14 cellular contexts compared by ENCODE assay signal in the genomic region with DNA sequence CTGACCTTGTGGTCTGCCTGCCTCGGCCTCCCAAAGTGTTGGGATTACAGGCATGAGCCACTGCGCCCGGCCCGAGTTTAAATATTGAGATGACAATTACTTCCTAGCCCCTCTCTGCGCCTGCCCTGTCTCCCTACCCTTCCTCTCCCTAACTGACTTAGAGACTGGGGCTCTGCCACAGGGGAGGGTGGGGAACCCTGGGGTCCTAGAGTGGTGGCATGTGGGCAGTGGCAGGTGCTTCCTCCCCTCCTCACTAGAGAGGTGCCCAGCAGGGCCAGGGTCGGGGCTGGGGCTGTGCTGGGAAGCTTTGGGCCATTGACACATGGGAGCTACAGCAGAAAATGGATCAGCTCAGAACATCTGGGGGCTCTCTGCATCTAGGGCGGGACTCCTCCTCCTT. TPM values are rescaled to one million over a fixed set of nuclear protein-coding genes. Genes with fewer than 3 reads are reported as not detected.
DNase-seq lines count a peak whose midpoint lies in the region; ATAC-seq and TF ChIP-seq lines count a peak whose summit lies in the region.
"Had no signal": no experiment of that assay in that cellular context is flagged by ENCODE, and none has a peak within 500 bp of the region (broad histone marks: within the 10 kb centered on the region; RNA-seq: fewer than 3 reads in every experiment).

No MANE protein-coding gene starts in this region.

- intact Hi-C loops in colonic mucosa (cut with DNase I), result loop anchor here (5.0 kb wide), 1 partner anchor 65 kb away; a partner anchor contains a TSS

- H3K4me3 Mint-ChIP-seq in stimulated activated memory B cell treated with anti-CD40 and anti-IgM and Interleukin-4, amounts not matched to agents 10 μg/mL and 1 μg/mL and 100 μg/mL, for 72 hours, result no peak overlapping the region
- H3K4me3 Mint-ChIP-seq: CD4-positive, CD25-positive, alpha-beta regulatory T cell; CD8-positive, alpha-beta memory T cell had no signal

- H3K9me3 ChIP-seq in colonic mucosa, result no peaks in the 10 kb centered on the region
- H3K9me3 ChIP-seq in mucosa of rectum (ENCODE audit: control insufficient read depth in 2 of 2, low read length in 2 of 2), result no peaks in the 10 kb centered on the region
- H3K9me3 ChIP-seq in BE2C, result no peaks in the 10 kb centered on the region

- H3K4me1 ChIP-seq in colonic mucosa (no peaks in the 10 kb centered on the region), mucosa of rectum (ENCODE audit: control insufficient read depth in 2 of 2, insufficient read depth in 2 of 2, low read length in 2 of 2) (peaks cover 3 to 14% of the 10 kb centered on the region in 2 donors), BE2C (no peaks in the 10 kb centered on the region)

- H3K36me3 Mint-ChIP-seq in stimulated activated memory B cell treated with anti-CD40 and anti-IgM and Interleukin-4, amounts not matched to agents 10 μg/mL and 1 μg/mL and 100 μg/mL, for 72 hours, result no peaks in the 10 kb centered on the region
- H3K36me3 Mint-ChIP-seq: CD8-positive, alpha-beta memory T cell had no signal

- H3K9ac ChIP-seq in colonic mucosa (ENCODE audit: low read depth in 2 of 2, low read length in 2 of 2), result peak overlapping the region in 1 of 2 donors; percentile 1
- peak overlapping the region in 1 of 2 donors; percentile 51 for H3K9ac ChIP-seq in mucosa of rectum (ENCODE audit: low read depth in 1 of 2, low read length in 2 of 2)

- peaks cover 46% of the 10 kb centered on the region for H3K27me3 Mint-ChIP-seq in stimulated activated memory B cell treated with anti-CD40 and anti-IgM and Interleukin-4, amounts not matched to agents 10 μg/mL and 1 μg/mL and 100 μg/mL, for 72 hours

- no peaks in the 10 kb centered on the region for H3K9me3 Mint-ChIP-seq in stimulated activated memory B cell treated with anti-CD40 and anti-IgM and Interleukin-4, amounts not matched to agents 10 μg/mL and 1 μg/mL and 100 μg/mL, for 72 hours
- H3K9me3 Mint-ChIP-seq: CD8-positive, alpha-beta memory T cell had no signal

- H3K27me3 ChIP-seq in colonic mucosa (no peaks in the 10 kb centered on the region), mucosa of rectum (ENCODE audit: control insufficient read depth in 2 of 2, insufficient read depth in 2 of 2, low read length in 2 of 2) (no peaks in the 10 kb centered on the region), BE2C (peaks cover 4% of the 10 kb centered on the region)

- no peak for TF ChIP-seq CTCF in colonic mucosa (IDR thresholded peaks at IDR 0.05)
- TF ChIP-seq CTCF in BE2C (IDR thresholded peaks at IDR 0.05; ENCODE audit: low read depth, low read length), result no peak

- in situ Hi-C loops in ACHN (cut with HindIII; ENCODE audit: low pct_ligation_motif_present, low pct_unique_long_range_greater_than_20kb, low sequenced_read_pairs), result no loop called here

- H3K4me3 ChIP-seq in colonic mucosa (no peak overlapping the region), mucosa of rectum (ENCODE audit: low read length in 2 of 2) (no peak overlapping the region), BE2C (ENCODE audit: low read depth, low read length) (no peak overlapping the region)

- H3K27ac ChIP-seq in colonic mucosa, result peak overlapping the region; percentile 70
- H3K27ac ChIP-seq in mucosa of rectum (ENCODE audit: low read depth in 2 of 2, low read length in 2 of 2), result peak overlapping the region; percentile 74 to 80

- DNase-seq in D341Med (ENCODE audit: low spot score), result peak; percentile 10
- no peak for DNase-seq in colonic mucosa
- DNase-seq in kidney tubule cell (ENCODE audit: low spot score), result no peak
- DNase-seq in ACHN, result no peak
- DNase-seq in BE2C, result no peak
- DNase-seq: C1 segment of cervical spinal cord; CD4-positive, CD25-positive, alpha-beta regulatory T cell; CD8-positive, alpha-beta memory T cell; COR-L47; GOT3; H7 had no signal

- H3K36me3 ChIP-seq in colonic mucosa (no peaks in the 10 kb centered on the region), mucosa of rectum (ENCODE audit: control insufficient read depth in 2 of 2, insufficient read depth in 2 of 2, low read length in 2 of 2) (no peaks in the 10 kb centered on the region), BE2C (no peaks in the 10 kb centered on the region)

- H3K27ac Mint-ChIP-seq in stimulated activated memory B cell treated with anti-CD40 and anti-IgM and Interleukin-4, amounts not matched to agents 10 μg/mL and 1 μg/mL and 100 μg/mL, for 72 hours, result no peak overlapping the region
- H3K27ac Mint-ChIP-seq: CD4-positive, CD25-positive, alpha-beta regulatory T cell; CD8-positive, alpha-beta memory T cell had no signal

- no peaks in the 10 kb centered on the region for H3K4me1 Mint-ChIP-seq in stimulated activated memory B cell treated with anti-CD40 and anti-IgM and Interleukin-4, amounts not matched to agents 10 μg/mL and 1 μg/mL and 100 μg/mL, for 72 hours

- ATAC-seq in stimulated activated memory B cell treated with anti-CD40 and anti-IgM and Interleukin-4, amounts not matched to agents 10 μg/mL and 1 μg/mL and 100 μg/mL, for 72 hours, result peak; percentile 34
- ATAC-seq in GM19351 (IDR thresholded peaks at IDR 0.05; ENCODE audit: unreplicated experiment), result no peak

RNA-seq across cellular contexts. Expression of a gene that starts 7.0 kb away (rescaled TPM):
- total RNA-seq in colonic mucosa, result 10 to 100 TPM in 1 of 2 donors, 1 to 10 TPM in 1; 5.3 to 11.7 TPM
- polyA plus RNA-seq in BE2C (2012; ENCODE audit: insufficient read depth, insufficient read length, low read depth), result 1.9 TPM
- polyA plus RNA-seq: CD4-positive, CD25-positive, alpha-beta regulatory T cell had no signal

RNA-seq across cellular contexts. Expression of a gene that starts 13.1 kb away (rescaled TPM):
- total RNA-seq in colonic mucosa, result 1 to 10 TPM; 2.1 to 4.4 TPM
- 28.6 TPM for polyA plus RNA-seq in BE2C (2012; ENCODE audit: insufficient read depth, insufficient read length, low read depth)

RNA-seq across cellular contexts. Expression of a gene that starts 27.7 kb away (rescaled TPM):
- total RNA-seq in colonic mucosa, result 100 to 1,000 TPM; 114 to 204 TPM
- 446 TPM for polyA plus RNA-seq in BE2C (2012; ENCODE audit: insufficient read depth, insufficient read length, low read depth)

RNA-seq across cellular contexts. Expression of a gene that starts 35.5 kb away (rescaled TPM):
- total RNA-seq in colonic mucosa, result 10 to 100 TPM; 34.8 to 40.2 TPM
- polyA plus RNA-seq in BE2C (2012; ENCODE audit: insufficient read depth, insufficient read length, low read depth), result 4.3 TPM

RNA-seq across cellular contexts. Expression of a gene that starts 46.7 kb away (rescaled TPM):
- total RNA-seq in colonic mucosa, result 100 to 1,000 TPM; 137 to 149 TPM
- 0.28 TPM for polyA plus RNA-seq in BE2C (2012; ENCODE audit: insufficient read depth, insufficient read length, low read depth)
- total RNA-seq: CD4-positive, CD25-positive, alpha-beta regulatory T cell; CD8-positive, alpha-beta memory T cell had no signal
- polyA plus RNA-seq: CD4-positive, CD25-positive, alpha-beta regulatory T cell; CD8-positive, alpha-beta memory T cell had no signal
